16 cellular contexts compared by ENCODE assay signal in the genomic region with DNA sequence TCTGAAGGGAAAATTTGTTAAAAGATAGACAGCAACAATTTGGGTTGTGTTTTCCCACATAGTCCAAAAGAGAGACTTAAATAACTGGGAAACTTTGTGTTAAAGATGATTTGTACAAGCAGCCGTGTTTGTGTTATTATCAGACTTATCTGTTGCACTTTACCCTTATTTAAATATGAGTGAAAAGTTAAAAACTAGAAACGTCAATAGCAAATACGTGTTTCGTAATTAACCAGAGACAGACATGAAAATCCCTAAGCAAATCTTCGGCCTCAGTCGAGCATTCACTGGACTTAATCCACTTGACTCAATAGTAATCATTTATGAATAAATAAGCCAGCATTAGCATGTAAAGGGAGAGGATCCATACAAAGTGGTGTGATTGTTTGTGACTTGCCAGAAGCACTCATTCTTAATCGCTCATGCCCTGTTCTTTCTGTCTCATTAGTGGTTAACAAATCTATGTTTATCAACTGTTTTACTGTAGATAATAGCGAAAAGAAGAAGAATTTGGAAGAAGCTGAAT. TPM values are rescaled to one million over a fixed set of nuclear protein-coding genes. Genes with fewer than 3 reads are reported as not detected.
A peak's percentile ranks its signal among the peaks of the same experiment; 100 is the strongest.
DNase-seq lines count a peak whose midpoint lies in the region; ATAC-seq, FAIRE-seq and TF ChIP-seq lines count a peak whose summit lies in the region.
"Had no signal": no experiment of that assay in that cellular context is flagged by ENCODE, and none has a peak within 500 bp of the region (broad histone marks: within the 10 kb centered on the region; RNA-seq: fewer than 3 reads in every experiment).

No MANE protein-coding gene starts in this region.

- TF ChIP-seq POLR2A in GM12892 (IDR thresholded peaks at IDR 0.05; ENCODE audit: low read depth, low read length): no peak

- H3K9me3 Mint-ChIP-seq in CD4-positive, CD25-positive, alpha-beta regulatory T cell: no peaks in the 10 kb centered on the region
- no peaks in the 10 kb centered on the region for H3K9me3 Mint-ChIP-seq in activated T-helper 1 cell treated with anti-CD3 and anti-CD28 coated beads, Interleukin-12 subunit alpha, Interleukin-12 subunit beta, Interleukin-2, Interleukin-4 antibody, amounts not matched to agents 30 ng/mL and 10 ng/mL and 1 ng/mL, durations not matched to agents 14 hours and 24 hours and 36 hours
- H3K9me3 Mint-ChIP-seq in naive thymus-derived CD8-positive, alpha-beta T cell: no peaks in the 10 kb centered on the region

- no peak for ATAC-seq in CD4-positive, CD25-positive, alpha-beta regulatory T cell (ENCODE audit: low read depth in 2 of 2)
- peak; percentile 61 for ATAC-seq in left lobe of liver
- no peak for ATAC-seq in naive thymus-derived CD8-positive, alpha-beta T cell
- no peak for ATAC-seq in GM21515 (IDR thresholded peaks at IDR 0.05; ENCODE audit: unreplicated experiment)
- ATAC-seq: K562 had no signal

- intact Hi-C loops in activated T-helper 1 cell treated with anti-CD3 and anti-CD28 coated beads, Interleukin-12 subunit alpha, Interleukin-12 subunit beta, Interleukin-2, Interleukin-4 antibody, amounts not matched to agents 30 ng/mL and 10 ng/mL and 1 ng/mL, durations not matched to agents 14 hours and 24 hours and 36 hours (cut with micrococcal nuclease): loop anchor here (5.0 kb wide), 1 partner anchor 34 kb away; a partner anchor contains a TSS

- H3K27ac Mint-ChIP-seq in CD4-positive, CD25-positive, alpha-beta regulatory T cell: no peak overlapping the region
- no peak overlapping the region for H3K27ac Mint-ChIP-seq in activated T-helper 1 cell treated with anti-CD3 and anti-CD28 coated beads, Interleukin-12 subunit alpha, Interleukin-12 subunit beta, Interleukin-2, Interleukin-4 antibody, amounts not matched to agents 30 ng/mL and 10 ng/mL and 1 ng/mL, durations not matched to agents 14 hours and 24 hours and 36 hours
- no peak overlapping the region for H3K27ac Mint-ChIP-seq in naive thymus-derived CD8-positive, alpha-beta T cell

- peak overlapping the region in 1 of 4 donors; percentile 51 for H3K4me3 Mint-ChIP-seq in CD4-positive, CD25-positive, alpha-beta regulatory T cell
- peak overlapping the region; percentile 71 for H3K4me3 Mint-ChIP-seq in activated T-helper 1 cell treated with anti-CD3 and anti-CD28 coated beads, Interleukin-12 subunit alpha, Interleukin-12 subunit beta, Interleukin-2, Interleukin-4 antibody, amounts not matched to agents 30 ng/mL and 10 ng/mL and 1 ng/mL, durations not matched to agents 14 hours and 24 hours and 36 hours
- H3K4me3 Mint-ChIP-seq in naive thymus-derived CD8-positive, alpha-beta T cell: no peak overlapping the region

- peaks cover 14% of the 10 kb centered on the region for H3K36me3 ChIP-seq in CD4-positive, CD25-positive, alpha-beta regulatory T cell (ENCODE audit: control insufficient read depth, insufficient read depth, low read length)

- H3K4me1 Mint-ChIP-seq in CD4-positive, CD25-positive, alpha-beta regulatory T cell: peaks cover 11 to 46% (median 33%) of the 10 kb centered on the region in 4 donors
- H3K4me1 Mint-ChIP-seq in activated T-helper 1 cell treated with anti-CD3 and anti-CD28 coated beads, Interleukin-12 subunit alpha, Interleukin-12 subunit beta, Interleukin-2, Interleukin-4 antibody, amounts not matched to agents 30 ng/mL and 10 ng/mL and 1 ng/mL, durations not matched to agents 14 hours and 24 hours and 36 hours (ENCODE audit: low read depth): peaks cover 56% of the 10 kb centered on the region
- peaks cover 0 to 10% (median 1%) of the 10 kb centered on the region in 4 donors for H3K4me1 Mint-ChIP-seq in naive thymus-derived CD8-positive, alpha-beta T cell

- H3K36me3 Mint-ChIP-seq in CD4-positive, CD25-positive, alpha-beta regulatory T cell: peaks cover 32% of the 10 kb centered on the region
- H3K36me3 Mint-ChIP-seq in activated T-helper 1 cell treated with anti-CD3 and anti-CD28 coated beads, Interleukin-12 subunit alpha, Interleukin-12 subunit beta, Interleukin-2, Interleukin-4 antibody, amounts not matched to agents 30 ng/mL and 10 ng/mL and 1 ng/mL, durations not matched to agents 14 hours and 24 hours and 36 hours (ENCODE audit: low read depth): peaks cover 62% of the 10 kb centered on the region
- H3K36me3 Mint-ChIP-seq in naive thymus-derived CD8-positive, alpha-beta T cell: peaks cover 0 to 55% (median 22%) of the 10 kb centered on the region in 3 donors

- H3K27me3 Mint-ChIP-seq in CD4-positive, CD25-positive, alpha-beta regulatory T cell: no peaks in the 10 kb centered on the region
- no peaks in the 10 kb centered on the region for H3K27me3 Mint-ChIP-seq in activated T-helper 1 cell treated with anti-CD3 and anti-CD28 coated beads, Interleukin-12 subunit alpha, Interleukin-12 subunit beta, Interleukin-2, Interleukin-4 antibody, amounts not matched to agents 30 ng/mL and 10 ng/mL and 1 ng/mL, durations not matched to agents 14 hours and 24 hours and 36 hours (ENCODE audit: insufficient read depth)
- H3K27me3 Mint-ChIP-seq in naive thymus-derived CD8-positive, alpha-beta T cell: no peaks in the 10 kb centered on the region

- H3K4me3 ChIP-seq in CD4-positive, CD25-positive, alpha-beta regulatory T cell (ENCODE audit: low read depth, low read length): peak overlapping the region; percentile 68
- H3K4me3 ChIP-seq: K562 had no signal

- FAIRE-seq in GM12892 (lab: Jason Lieb, UNC): peak; percentile 53
- FAIRE-seq: G401.6, K562 had no signal

- H3K9me3 ChIP-seq in CD4-positive, CD25-positive, alpha-beta regulatory T cell (ENCODE audit: control insufficient read depth in 2 of 2, low read length in 2 of 2): no peaks in the 10 kb centered on the region

- POLR2A ChIA-PET in naive thymus-derived CD8-positive, alpha-beta T cell (lab: Charles Lee): no interaction called here

- H3K27me3 ChIP-seq in CD4-positive, CD25-positive, alpha-beta regulatory T cell (ENCODE audit: control insufficient read depth, insufficient read depth, low read length): no peaks in the 10 kb centered on the region

- no peak for DNase-seq in CD4-positive, CD25-positive, alpha-beta regulatory T cell
- DNase-seq in GM12892 (ENCODE audit: insufficient read length) (no peak), left lobe of liver (ENCODE audit: low spot score) (no peak), SHP77 (lab: John Stamatoyannopoulos, UW) (no peak)
- DNase-seq in activated T-helper 1 cell treated with anti-CD3 and anti-CD28 coated beads, Interleukin-12 subunit alpha, Interleukin-12 subunit beta, Interleukin-2, Interleukin-4 antibody, amounts not matched to agents 30 ng/mL and 10 ng/mL and 1 ng/mL, durations not matched to agents 14 hours and 24 hours and 36 hours (ENCODE audit: low spot score): no peak
- DNase-seq in naive thymus-derived CD8-positive, alpha-beta T cell: no peak
- no peak for DNase-seq in stimulated activated CD4-positive, alpha-beta T cell treated with anti-CD3 and anti-CD28 coated beads, Interleukin-4, amount 100 ng/mL, for 4 hours
- DNase-seq: DMS79 treated with DMSO at 0.1 percent for 48 hours, GOT3, NCI-H1436, NCI-H2029, NCI-H2171 treated with DMSO at 0.1 percent for 48 hours, NCI-H774 had no signal

- H3K4me1 ChIP-seq in CD4-positive, CD25-positive, alpha-beta regulatory T cell (ENCODE audit: control insufficient read depth, insufficient read depth, low read length, poor library complexity, severe bottlenecking): peaks cover 22% of the 10 kb centered on the region

- H3K27ac ChIP-seq in CD4-positive, CD25-positive, alpha-beta regulatory T cell (ENCODE audit: insufficient read depth, low read length, poor library complexity, severe bottlenecking): no peak overlapping the region

RNA-seq across cellular contexts. Expression of a gene that starts 34.2 kb away (rescaled TPM):
- total RNA-seq in CD4-positive, CD25-positive, alpha-beta regulatory T cell: 12.0 TPM
- polyA plus RNA-seq in CD4-positive, CD25-positive, alpha-beta regulatory T cell: 1 to 10 TPM; 6.3 to 7.8 (median 6.7) TPM
- 19.6 TPM for polyA plus RNA-seq in GM12892 (2012; ENCODE audit: missing spikeins)
- total RNA-seq in activated T-helper 1 cell treated with anti-CD3 and anti-CD28 coated beads, Interleukin-12 subunit alpha, Interleukin-12 subunit beta, Interleukin-2, Interleukin-4 antibody, amounts not matched to agents 30 ng/mL and 10 ng/mL and 1 ng/mL, durations not matched to agents 14 hours and 24 hours and 36 hours: 64.3 and 65.1 TPM in 2 replicates
- total RNA-seq in left lobe of liver: 0.68 TPM
- total RNA-seq in naive thymus-derived CD8-positive, alpha-beta T cell: 1 to 10 TPM; 5.9 to 7.1 TPM
- polyA plus RNA-seq in naive thymus-derived CD8-positive, alpha-beta T cell: 1 to 10 TPM; 2.6 to 4.1 (median 4.1) TPM
